ENCODE assay signal across 8 cellular contexts in the genomic region with DNA sequence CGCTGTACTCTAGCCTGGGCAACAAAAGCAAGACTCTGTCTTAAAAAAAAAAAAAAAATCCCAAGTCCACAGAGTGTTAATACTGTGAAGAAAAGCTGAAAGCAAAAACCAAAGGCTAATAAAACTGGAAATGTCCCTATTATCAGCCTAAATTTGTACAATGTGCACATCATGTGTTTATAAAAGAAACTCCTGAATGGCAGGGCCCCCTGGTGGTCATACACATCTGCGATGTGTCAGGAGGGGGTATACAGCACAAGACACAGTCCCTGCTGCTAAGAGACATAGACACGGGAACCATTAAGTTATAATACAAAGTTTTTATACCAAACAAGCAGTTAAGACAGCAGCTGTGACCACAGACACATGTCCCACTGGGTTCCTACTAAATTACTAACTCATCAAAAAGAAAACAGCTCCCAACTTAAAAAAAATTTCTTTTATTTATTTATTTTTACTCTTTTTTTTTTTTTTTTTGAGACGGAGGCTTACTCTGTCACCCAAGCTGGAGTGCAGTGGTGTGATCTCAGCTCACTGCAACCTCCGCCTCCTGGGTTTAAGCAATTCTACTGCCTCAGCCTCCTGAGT. TPM values are rescaled to one million over a fixed set of nuclear protein-coding genes. Genes with fewer than 3 reads are reported as not detected.
A peak's percentile ranks its signal among the peaks of the same experiment; 100 is the strongest.
DNase-seq lines count a peak whose midpoint lies in the region; ATAC-seq and TF ChIP-seq lines count a peak whose summit lies in the region.

No MANE protein-coding gene starts in this region.

- peak; percentile 78 for DNase-seq in DMS 273 (lab: John Stamatoyannopoulos, UW; ENCODE audit: unreplicated experiment)
- DNase-seq in DMS 273 treated with DMSO at 0.1 percent for 48 hours (lab: John Stamatoyannopoulos, UW): no peak
- peak; percentile 97 for DNase-seq in HuH-7 (ENCODE audit: low spot score)
- peak; percentile 76 for DNase-seq in RKO (ENCODE audit: low spot score)
- DNase-seq in activated T-cell treated with anti-CD3 and anti-CD28 coated beads, Interleukin-2, amount 50 U/mL, for 72 hours: peak; percentile 79 to 84
- peak; percentile 85 for DNase-seq in fibroblast of peridontal ligament (ENCODE audit: extremely low read depth)
- DNase-seq in nucleus accumbens (lab: John Stamatoyannopoulos, UW): peak in 46 of 56 donors; percentile 18 to 88 (median 44)
- DNase-seq in thoracic aorta (ENCODE audit: low spot score): peak; percentile 65

- H3K27ac ChIP-seq in thoracic aorta: no peak overlapping the region

- peaks cover 10% of the 10 kb centered on the region for H3K36me3 ChIP-seq in thoracic aorta

- no peaks in the 10 kb centered on the region for H3K9me3 Mint-ChIP-seq in activated T-cell treated with anti-CD3 and anti-CD28 coated beads, Interleukin-2, amount 50 U/mL, for 72 hours

- peak; percentile 75 for ATAC-seq in activated T-cell treated with anti-CD3 and anti-CD28 coated beads, Interleukin-2, amount 50 U/mL, for 72 hours (replicated peaks in 1 of 2)
- ATAC-seq in thoracic aorta (ENCODE audit: insufficient number of reproducible peaks, low FRiP score, low read depth): peak; percentile 51

- H3K9me3 ChIP-seq in thoracic aorta: no peaks in the 10 kb centered on the region

- H3K27me3 ChIP-seq in thoracic aorta (replicated peaks; ENCODE audit: insufficient read depth): no peaks in the 10 kb centered on the region

- TF ChIP-seq CTCF in thoracic aorta (IDR thresholded peaks at IDR 0.05): peak; percentile 77

- H3K36me3 Mint-ChIP-seq in activated T-cell treated with anti-CD3 and anti-CD28 coated beads, Interleukin-2, amount 50 U/mL, for 72 hours (ENCODE audit: insufficient read depth in 2 of 2): peaks cover 1 to 2% of the 10 kb centered on the region in 2 donors

- peaks cover 0 to 6% of the 10 kb centered on the region in 2 donors for H3K4me1 ChIP-seq in thoracic aorta (ENCODE audit: control insufficient read depth in 1 of 2, low read depth in 2 of 2)

- H3K4me3 Mint-ChIP-seq in activated T-cell treated with anti-CD3 and anti-CD28 coated beads, Interleukin-2, amount 50 U/mL, for 72 hours: no peak overlapping the region

- H3K27me3 Mint-ChIP-seq in activated T-cell treated with anti-CD3 and anti-CD28 coated beads, Interleukin-2, amount 50 U/mL, for 72 hours (ENCODE audit: low read depth): no peaks in the 10 kb centered on the region

- H3K27ac Mint-ChIP-seq in activated T-cell treated with anti-CD3 and anti-CD28 coated beads, Interleukin-2, amount 50 U/mL, for 72 hours: no peak overlapping the region

- H3K4me3 ChIP-seq in thoracic aorta: no peak overlapping the region

- H3K4me1 Mint-ChIP-seq in activated T-cell treated with anti-CD3 and anti-CD28 coated beads, Interleukin-2, amount 50 U/mL, for 72 hours (ENCODE audit: low read depth): peaks cover 34% of the 10 kb centered on the region

RNA-seq across cellular contexts. Expression of gene IDH2, which starts 31.0 kb away (rescaled TPM):
- total RNA-seq in activated T-cell treated with anti-CD3 and anti-CD28 coated beads, Interleukin-2, amount 50 U/mL, for 72 hours: 100 to 1,000 TPM; 123 to 170 TPM
- 10 to 100 TPM; 24.5 to 46.6 TPM for total RNA-seq in thoracic aorta
